ENCODE assay signal across 16 cellular contexts in the genomic region with DNA sequence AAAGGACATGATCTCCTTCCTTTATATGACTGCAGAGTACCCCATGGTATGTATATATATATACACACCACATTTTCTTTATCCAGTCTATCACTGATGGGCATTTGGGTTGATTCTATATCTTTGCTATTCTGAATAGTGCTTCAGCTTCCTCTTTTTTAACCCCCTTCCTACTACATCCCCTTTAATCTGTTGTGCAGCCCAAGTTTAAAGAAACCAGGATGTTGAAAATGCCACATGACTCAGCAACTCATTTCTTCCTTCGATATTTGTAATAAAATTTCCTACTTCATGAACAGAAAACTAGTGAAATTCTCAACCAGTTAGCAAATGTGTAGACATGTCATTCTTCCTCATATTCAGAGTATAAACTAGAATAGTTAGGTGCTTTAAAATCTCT.
"Had no signal": no experiment of that assay in that cellular context is flagged by ENCODE, and none has a peak within 500 bp of the region (broad histone marks: within the 10 kb centered on the region; RNA-seq: fewer than 3 reads in every experiment).

No MANE protein-coding gene starts in this region.

- ATAC-seq: activated T-cell treated with anti-CD3 and anti-CD28 coated beads, Interleukin-2, amount 50 U/mL, for 4 hours; heart right ventricle; left ventricle myocardium superior had no signal

- DNase-seq: activated CD4-positive, alpha-beta T cell treated with anti-CD3 and anti-CD28 coated beads, Interleukin-2, amount 50 U/mL, for 1 hour; activated CD4-positive, CD25-positive, alpha-beta regulatory T cell treated with anti-CD3 and anti-CD28 coated beads, Interleukin-2, amount 50 U/mL, for 72 hours; activated CD8-positive, alpha-beta memory T cell treated with anti-CD3 and anti-CD28 coated beads, Interleukin-2, amount 50 U/mL, for 4 hours; activated effector memory CD4-positive, alpha-beta T cell treated with Interleukin-2 at 50 U/mL for 16 hours; activated naive CD4-positive, alpha-beta T cell treated with anti-CD3 and anti-CD28 coated beads, Interleukin-2, amount 50 U/mL, for 16 hours; activated T-cell treated with anti-CD3 and anti-CD28 coated beads, Interleukin-2, amount 50 U/mL, for 4 hours; cerebellar nuclear complex; effector CD8-positive, alpha-beta T cell; heart right ventricle; left ventricle myocardium superior; stimulated activated CD4-positive, alpha-beta T cell treated with anti-CD3 and anti-CD28 coated beads, Interleukin-12 subunit alpha, Interleukin-12 subunit beta, amount 100 ng/mL, for 4 hours; stimulated activated CD4-positive, alpha-beta T cell treated with anti-CD3 and anti-CD28 coated beads, Interleukin-1b, Interleukin-23, amount 100 ng/mL, for 48 hours; stimulated activated CD8-positive, alpha-beta memory T cell treated with anti-CD3 and anti-CD28 coated beads, Interleukin-4, amount 100 ng/mL, for 48 hours; stimulated activated naive CD4-positive, alpha-beta T cell; T-helper 9 cell had no signal

- FAIRE-seq: bronchial epithelial cell had no signal
